10 cellular contexts compared by ENCODE assay signal in the genomic region with DNA sequence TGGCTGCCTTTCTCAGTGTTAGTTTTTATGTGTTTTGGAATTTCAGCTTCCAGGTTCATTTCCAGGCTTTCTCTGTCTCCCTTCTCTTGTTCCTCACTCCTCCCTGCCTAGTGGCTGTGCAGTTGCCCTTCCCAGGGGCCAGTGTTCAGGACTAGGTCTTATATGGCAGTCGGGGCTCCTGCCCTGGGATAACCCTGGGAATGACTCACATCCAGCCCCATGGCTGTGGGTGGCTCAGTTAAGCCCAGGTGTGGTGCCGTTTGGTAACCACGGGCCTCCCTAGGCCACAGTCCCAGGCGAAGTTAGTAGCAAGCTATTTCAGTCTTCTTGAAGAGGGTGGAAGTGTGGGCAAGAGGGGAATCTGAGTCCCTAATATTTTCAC. TPM values are rescaled to one million over a fixed set of nuclear protein-coding genes. Genes with fewer than 3 reads are reported as not detected.
DNase-seq lines count a peak whose midpoint lies in the region; ATAC-seq and TF ChIP-seq lines count a peak whose summit lies in the region.
"Had no signal": no experiment of that assay in that cellular context is flagged by ENCODE, and none has a peak within 500 bp of the region (broad histone marks: within the 10 kb centered on the region; RNA-seq: fewer than 3 reads in every experiment).

No MANE protein-coding gene starts in this region.

- no peak for TF ChIP-seq CTCF in GM20000 (IDR thresholded peaks at IDR 0.05; ENCODE audit: extremely low read depth, missing control alignments)

- POLR2A ChIA-PET in activated CD4-positive, alpha-beta T cell treated with anti-CD3 and anti-CD28 coated beads for 36 hours (lab: Charles Lee), result interaction anchor here (0.8 kb wide), 1 partner anchor 11 kb away, joined by 3 read pairs; no protein-coding TSS in a partner anchor

- no peak overlapping the region for H3K4me3 Mint-ChIP-seq in activated CD4-positive, alpha-beta T cell treated with anti-CD3 and anti-CD28 coated beads for 36 hours
- H3K4me3 Mint-ChIP-seq in dendritic cell treated with granulocyte-macrophage colony-stimulating factor and Interleukin-4, amounts not matched to agents 40 ng/mL and 50 ng/mL, for 4 days, result no peak overlapping the region

- intact Hi-C loops in activated CD4-positive, alpha-beta T cell treated with anti-CD3 and anti-CD28 coated beads for 36 hours (cut with DNase I, micrococcal nuclease), result no loop called here
- intact Hi-C loops in dendritic cell treated with granulocyte-macrophage colony-stimulating factor and Interleukin-4, amounts not matched to agents 40 ng/mL and 50 ng/mL, for 4 days (cut with micrococcal nuclease), result loop anchor here (5.0 kb wide), 1 partner anchor 260 kb away; no protein-coding TSS in a partner anchor

- H3K9me3 Mint-ChIP-seq in activated CD4-positive, alpha-beta T cell treated with anti-CD3 and anti-CD28 coated beads for 36 hours (ENCODE audit: low read depth), result no peaks in the 10 kb centered on the region
- no peaks in the 10 kb centered on the region for H3K9me3 Mint-ChIP-seq in dendritic cell treated with granulocyte-macrophage colony-stimulating factor and Interleukin-4, amounts not matched to agents 40 ng/mL and 50 ng/mL, for 4 days

- CTCF ChIA-PET in activated CD4-positive, alpha-beta T cell treated with anti-CD3 and anti-CD28 coated beads for 36 hours (lab: Charles Lee), result interaction anchor here (0.7 to 4.2 kb wide), 12 partner anchors 8 to 260 kb away, joined by 3 to 24 read pairs (median 6); partner anchors contain the start of gene VARS2

- H3K27me3 Mint-ChIP-seq in activated CD4-positive, alpha-beta T cell treated with anti-CD3 and anti-CD28 coated beads for 36 hours, result no peaks in the 10 kb centered on the region
- no peaks in the 10 kb centered on the region for H3K27me3 Mint-ChIP-seq in dendritic cell treated with granulocyte-macrophage colony-stimulating factor and Interleukin-4, amounts not matched to agents 40 ng/mL and 50 ng/mL, for 4 days

- ATAC-seq in activated CD4-positive, alpha-beta T cell treated with anti-CD3 and anti-CD28 coated beads for 36 hours, result peak; percentile 16
- ATAC-seq in HG03469 (IDR thresholded peaks at IDR 0.05; ENCODE audit: unreplicated experiment) (no peak), HG02885 (IDR thresholded peaks at IDR 0.05; ENCODE audit: poor library complexity, unreplicated experiment) (no peak)

- H3K27ac Mint-ChIP-seq in activated CD4-positive, alpha-beta T cell treated with anti-CD3 and anti-CD28 coated beads for 36 hours, result peak overlapping the region; percentile 22
- H3K27ac Mint-ChIP-seq in dendritic cell treated with granulocyte-macrophage colony-stimulating factor and Interleukin-4, amounts not matched to agents 40 ng/mL and 50 ng/mL, for 4 days, result peak overlapping the region; percentile 57

- peak; percentile 53 for DNase-seq in activated CD4-positive, alpha-beta T cell treated with anti-CD3 and anti-CD28 coated beads for 36 hours
- DNase-seq in activated CD4-positive, alpha-beta T cell treated with anti-CD3 and anti-CD28 coated beads, Interleukin-2, amount 50 U/mL, for 1 hour, result no peak
- DNase-seq in LoVo (ENCODE audit: low spot score), result peak; percentile 31
- peak; percentile 59 for DNase-seq in renal cortical epithelial cell (ENCODE audit: low read depth)
- no peak for DNase-seq in GM20000 (ENCODE audit: low spot score)
- DNase-seq: NCI-H2081, SHP77 treated with DMSO at 0.1 percent for 48 hours had no signal

- H3K4me1 Mint-ChIP-seq in activated CD4-positive, alpha-beta T cell treated with anti-CD3 and anti-CD28 coated beads for 36 hours, result peaks cover 75% of the 10 kb centered on the region
- peaks cover 82% of the 10 kb centered on the region for H3K4me1 Mint-ChIP-seq in dendritic cell treated with granulocyte-macrophage colony-stimulating factor and Interleukin-4, amounts not matched to agents 40 ng/mL and 50 ng/mL, for 4 days (ENCODE audit: low read depth)

- H3K36me3 Mint-ChIP-seq in activated CD4-positive, alpha-beta T cell treated with anti-CD3 and anti-CD28 coated beads for 36 hours (ENCODE audit: low read depth), result peaks cover 6% of the 10 kb centered on the region
- no peaks in the 10 kb centered on the region for H3K36me3 Mint-ChIP-seq in dendritic cell treated with granulocyte-macrophage colony-stimulating factor and Interleukin-4, amounts not matched to agents 40 ng/mL and 50 ng/mL, for 4 days (ENCODE audit: low read depth)

RNA-seq across cellular contexts. Expression of gene DDR1, which starts 57.4 kb away (rescaled TPM):
- total RNA-seq in activated CD4-positive, alpha-beta T cell treated with anti-CD3 and anti-CD28 coated beads for 36 hours, result 10 to 100 TPM in 1 of 2 experiments, 1 to 10 TPM in 1; 9.5 to 12.6 TPM
- 165 and 197 TPM in 2 replicates for total RNA-seq in renal cortical epithelial cell

Comparison
In these comparisons a context has a peak if more than half of its experiments do, and no peak if none do; other contexts are left out.
1. DNase-seq: peak in activated CD4-positive, alpha-beta T cell treated with anti-CD3 and anti-CD28 coated beads for 36 hours (single experiment), LoVo (single experiment) and renal cortical epithelial cell (single experiment); none in activated CD4-positive, alpha-beta T cell treated with anti-CD3 and anti-CD28 coated beads, Interleukin-2, amount 50 U/mL, for 1 hour (single experiment) and GM20000 (single experiment).
2. RNA of gene DDR1, which starts 57.4 kb away (total RNA-seq): 165 to 197 TPM in renal cortical epithelial cell; 9.5 to 12.6 TPM in activated CD4-positive, alpha-beta T cell treated with anti-CD3 and anti-CD28 coated beads for 36 hours; every median in the first group is over 10 times any median in the second.